32 cellular contexts compared by ENCODE assay signal in the genomic region with DNA sequence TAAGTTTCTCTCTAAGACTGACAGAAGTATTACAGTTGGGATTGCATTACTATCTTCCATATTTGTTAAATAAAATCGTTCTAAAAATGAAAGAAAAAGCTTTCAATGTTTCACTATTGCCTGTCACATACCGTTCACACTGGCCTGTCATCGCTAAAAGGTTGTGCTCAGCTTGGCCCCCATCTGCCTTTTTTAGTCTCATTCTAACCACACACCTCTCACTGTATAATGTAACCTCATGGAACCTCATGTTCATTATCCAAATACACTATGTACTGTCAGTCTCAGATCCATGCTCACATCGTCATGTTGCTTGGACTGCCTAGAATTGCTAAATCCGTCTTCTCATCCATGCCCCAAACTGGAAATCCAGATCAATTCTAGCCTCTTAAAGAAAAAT.
"Had no signal": no experiment of that assay in that cellular context is flagged by ENCODE, and none has a peak within 500 bp of the region (broad histone marks: within the 10 kb centered on the region; RNA-seq: fewer than 3 reads in every experiment).

No MANE protein-coding gene starts in this region.

- H3K36me3 ChIP-seq: ascending aorta, cardiac muscle cell, WERI-Rb-1 had no signal

- H3K27ac ChIP-seq: ascending aorta, cardiac muscle cell, WERI-Rb-1 had no signal

- ATAC-seq: activated CD4-positive, alpha-beta T cell treated with anti-CD3 and anti-CD28 coated beads for 36 hours; activated CD4-positive, CD25-positive, alpha-beta regulatory T cell treated with anti-CD3 and anti-CD28 coated beads, Interleukin-2, amount 50 U/mL, for 24 hours; activated CD8-positive, alpha-beta memory T cell treated with anti-CD3 and anti-CD28 coated beads, Interleukin-2, amount 10 ng/mL, durations not matched to agents 7 days and 5 days; activated CD8-positive, alpha-beta T cell treated with anti-CD3 and anti-CD28 coated beads, Interleukin-2, amount 10 ng/mL, durations not matched to agents 7 days and 5 days; activated naive CD8-positive, alpha-beta T cell treated with anti-CD3 and anti-CD28 coated beads, Interleukin-2, amount 50 U/mL, for 24 hours; WTC11 had no signal

- FAIRE-seq: bronchial epithelial cell, TTC549 had no signal

- H3K9me3 ChIP-seq: ascending aorta had no signal

- H3K4me1 ChIP-seq: ascending aorta had no signal

- H3K4me3 ChIP-seq: ascending aorta, cardiac muscle cell had no signal

- H3K27me3 ChIP-seq: ascending aorta, cardiac muscle cell had no signal

- DNase-seq: activated CD4-positive, alpha-beta memory T cell treated with anti-CD3 and anti-CD28 coated beads, Interleukin-2, amount 10 ng/mL, durations not matched to agents 7 days and 5 days; activated CD4-positive, alpha-beta T cell treated with anti-CD3 and anti-CD28 coated beads for 1 hour; activated CD4-positive, alpha-beta T cell treated with anti-CD3 and anti-CD28 coated beads for 36 hours; activated CD4-positive, alpha-beta T cell treated with anti-CD3 and anti-CD28 coated beads for 48 hours; activated CD4-positive, alpha-beta T cell treated with anti-CD3 and anti-CD28 coated beads, Interleukin-2, amount 10 ng/mL, durations not matched to agents 7 days and 5 days; activated CD4-positive, alpha-beta T cell treated with anti-CD3 and anti-CD28 coated beads, Interleukin-2, amount 50 U/mL, for 48 hours; activated CD4-positive, CD25-positive, alpha-beta regulatory T cell; activated CD8-positive, alpha-beta memory T cell treated with anti-CD3 and anti-CD28 coated beads for 24 hours; activated CD8-positive, alpha-beta memory T cell treated with anti-CD3 and anti-CD28 coated beads, Interleukin-2, amount 10 ng/mL, durations not matched to agents 7 days and 5 days; activated CD8-positive, alpha-beta memory T cell treated with anti-CD3 and anti-CD28 coated beads, Interleukin-2, amount 50 U/mL, for 48 hours; activated CD8-positive, alpha-beta T cell treated with anti-CD3 and anti-CD28 coated beads, Interleukin-2, amount 10 ng/mL, durations not matched to agents 7 days and 5 days; activated effector memory CD4-positive, alpha-beta T cell treated with Interleukin-2 at 50 U/mL for 16 hours; activated gamma-delta T cell; activated naive CD4-positive, alpha-beta T cell treated with anti-CD3 and anti-CD28 coated beads, Interleukin-2, amount 10 ng/mL, durations not matched to agents 7 days and 5 days; activated naive CD4-positive, alpha-beta T cell treated with Interleukin-2 at 50 U/mL for 16 hours; activated naive CD8-positive, alpha-beta T cell treated with anti-CD3 and anti-CD28 coated beads, Interleukin-2, amount 10 ng/mL, durations not matched to agents 7 days and 5 days; activated naive CD8-positive, alpha-beta T cell treated with anti-CD3 and anti-CD28 coated beads, Interleukin-2, amount 50 U/mL, for 24 hours; activated T-cell treated with anti-CD3 and anti-CD28 coated beads, Interleukin-2, amount 50 U/mL, for 24 hours; activated T-cell treated with anti-CD3 and anti-CD28 coated beads, Interleukin-2, amount 50 U/mL, for 48 hours; amygdala; anterior cingulate cortex; caudate nucleus; cerebellar nuclear complex; T-helper 2 cell; T-helper 9 cell; WERI-Rb-1 had no signal
